1 cellular context compared by ENCODE assay signal in genomic region chr6:135497412-135498177, GRCh38.
TF ChIP-seq lines count a peak whose summit lies in the region.

AHI1 (minus strand) TSS chr6:135497740; CDS start chr6:135492237, 5,503 bp downstream.

TF ChIP-seq in K562, 482 proteins besides CTCF, POLR2A, EP300 and RAD21 (continued from another document and continues in another):
- TF ChIP-seq IRF1 (CRISPR knock-in tag; IDR thresholded peaks at IDR 0.05; ENCODE audit: borderline replicate concordance): no peak
- TF ChIP-seq STAT6 (CRISPR knock-in tag; IDR thresholded peaks at IDR 0.05): peak; percentile 96
- TF ChIP-seq RCOR1 (IDR thresholded peaks at IDR 0.05; ENCODE audit: borderline replicate concordance in 1 of 2, low read depth in 2 of 2, low read length in 2 of 2): peak in 1 of 2 experiments; percentile 4; a peak in 2 of 4 replicates
- TF ChIP-seq PYGO2 (tag; IDR thresholded peaks at IDR 0.05): no peak
- no peak for TF ChIP-seq SNIP1 (IDR thresholded peaks at IDR 0.05; ENCODE audit: low read depth)
- TF ChIP-seq HNRNPH1 (optimal IDR thresholded peaks at IDR 0.05; ENCODE audit: low read depth, low read length): no peak
- TF ChIP-seq THAP7 (CRISPR knock-in tag; IDR thresholded peaks at IDR 0.05): peak; percentile 57; the same call in 1 of the 2 replicates
- no peak for TF ChIP-seq MCM2 (IDR thresholded peaks at IDR 0.05; ENCODE audit: low read depth)
- TF ChIP-seq NFIX (CRISPR knock-in tag; IDR thresholded peaks at IDR 0.05; ENCODE audit: low read depth): no peak
- peak; percentile 41; the same call in 1 of the 2 replicates for TF ChIP-seq ZBTB2 (IDR thresholded peaks at IDR 0.05)
- no peak for TF ChIP-seq ZBTB26 (CRISPR knock-in tag; IDR thresholded peaks at IDR 0.05)
- 0 out of 4 replicates have a peak, but pooled peaks of 1 of the 2 experiments have one; percentile 31 for TF ChIP-seq SRF (CRISPR knock-in tag; IDR thresholded peaks at IDR 0.05)
- TF ChIP-seq MAZ (CRISPR knock-in tag; conservative IDR thresholded peaks at IDR 0.05 in 1 of 2, IDR thresholded peaks at IDR 0.05 in 1 of 2): peak; percentile 75 to 92; a peak in 2 of 4 replicates
- no peak; the same call in 1 of the 2 replicates for TF ChIP-seq GABPB2 (CRISPR knock-in tag; conservative IDR thresholded peaks at IDR 0.05)
- TF ChIP-seq ZNF121 (CRISPR knock-in tag; conservative IDR thresholded peaks at IDR 0.05): no peak
- no peak for TF ChIP-seq XRCC5 (IDR thresholded peaks at IDR 0.05; ENCODE audit: low read depth, low read length)
- peak; percentile 89; the same call in 1 of the 2 replicates for TF ChIP-seq ZNF232 (CRISPR knock-in tag; IDR thresholded peaks at IDR 0.05)
- TF ChIP-seq ZNF165 (CRISPR knock-in tag; IDR thresholded peaks at IDR 0.05; ENCODE audit: borderline replicate concordance): no peak
- 0 out of 4 replicates have a peak, but pooled peaks of 1 of the 2 experiments have one; percentile 60 for TF ChIP-seq MLX (CRISPR knock-in tag; conservative IDR thresholded peaks at IDR 0.05)
- peak; percentile 89 for TF ChIP-seq VEZF1 (CRISPR knock-in tag; IDR thresholded peaks at IDR 0.05)
- peak; percentile 80; the same call in 1 of the 2 replicates for TF ChIP-seq ATF1 (CRISPR knock-in tag; IDR thresholded peaks at IDR 0.05)
- TF ChIP-seq ATF1 (tag; IDR thresholded peaks at IDR 0.05): peak; percentile 99
- 0 out of 2 replicates have a peak, but pooled peaks have one; percentile 36 for TF ChIP-seq HDAC6 (IDR thresholded peaks at IDR 0.05; ENCODE audit: low read depth, low read length)
- 0 out of 2 replicates have a peak, but pooled peaks have one; percentile 55 for TF ChIP-seq ZNF224 (CRISPR knock-in tag; IDR thresholded peaks at IDR 0.05)
- no peak for TF ChIP-seq NCOA6 (IDR thresholded peaks at IDR 0.05)
- peak in 1 of 2 experiments; percentile 79; a peak in 1 of 3 replicates for TF ChIP-seq CBX3 (IDR thresholded peaks at IDR 0.05; ENCODE audit: borderline replicate concordance in 1 of 2, low read length in 2 of 2)
- TF ChIP-seq ZKSCAN1 (IDR thresholded peaks at IDR 0.05; ENCODE audit: low read depth, low read length): peak; percentile 79; the same call in 1 of the 2 replicates
- TF ChIP-seq ATF6 (CRISPR knock-in tag; IDR thresholded peaks at IDR 0.05): peak; percentile 72; the same call in 1 of the 2 replicates
- no peak; the same call in 1 of the 2 replicates for TF ChIP-seq STAT5A (IDR thresholded peaks at IDR 0.05; ENCODE audit: borderline replicate concordance, low read length)
- no peak for TF ChIP-seq MAFF (IDR thresholded peaks at IDR 0.05; ENCODE audit: low read length)
- no peak for TF ChIP-seq ZNF592 (IDR thresholded peaks at IDR 0.05)
- peak; percentile 69 for TF ChIP-seq HCFC1 (IDR thresholded peaks at IDR 0.05; ENCODE audit: low read depth, low read length)
- no peak for TF ChIP-seq SRSF9 (IDR thresholded peaks at IDR 0.05; ENCODE audit: borderline replicate concordance, low read depth, low read length)
- peak; percentile 98 for TF ChIP-seq FUS (optimal IDR thresholded peaks at IDR 0.05; ENCODE audit: low read depth, low read length)
- peak; percentile 92 for TF ChIP-seq TBP (optimal IDR thresholded peaks at IDR 0.05; ENCODE audit: low read depth, low read length)
- TF ChIP-seq HBP1 (CRISPR knock-in tag; IDR thresholded peaks at IDR 0.05): peak; percentile 74; the same call in 1 of the 2 replicates
- no peak for TF ChIP-seq NR2C1 (IDR thresholded peaks at IDR 0.05)
- no peak for TF ChIP-seq NR2C1 (tag; IDR thresholded peaks at IDR 0.05)
- no peak; the same call in 1 of the 2 replicates for TF ChIP-seq TGIF2 (CRISPR knock-in tag; IDR thresholded peaks at IDR 0.05)
- TF ChIP-seq NR0B1 (IDR thresholded peaks at IDR 0.05; ENCODE audit: partially characterized antibody): no peak
- peak; percentile 89; the same call in 1 of the 2 replicates for TF ChIP-seq RBM34 (IDR thresholded peaks at IDR 0.05; ENCODE audit: borderline replicate concordance, insufficient read depth, low read length)
